ENCODE assay signal across 18 cellular contexts in genomic region chr11:44418438-44418795, GRCh38.
A peak's percentile ranks its signal among the peaks of the same experiment; 100 is the strongest.
DNase-seq lines count a peak whose midpoint lies in the region; ATAC-seq and TF ChIP-seq lines count a peak whose summit lies in the region.
"Had no signal": no experiment of that assay in that cellular context is flagged by ENCODE, and none has a peak within 500 bp of the region (broad histone marks: within the 10 kb centered on the region; RNA-seq: fewer than 3 reads in every experiment).

No MANE protein-coding gene starts in this region.

- H3K9me3 Mint-ChIP-seq in endodermal cell (no peaks in the 10 kb centered on the region), osteocyte (ENCODE audit: unreplicated experiment) (no peaks in the 10 kb centered on the region)
- no peaks in the 10 kb centered on the region for H3K9me3 Mint-ChIP-seq in activated CD4-positive, alpha-beta T cell treated with anti-CD3 and anti-CD28 coated beads for 36 hours (ENCODE audit: low read depth)
- H3K9me3 Mint-ChIP-seq: CD8-positive, alpha-beta memory T cell had no signal

- no peaks in the 10 kb centered on the region for H3K9me2 ChIP-seq in OCI-LY7 (ENCODE audit: insufficient read depth, low read length)

- TF ChIP-seq CTCF in endodermal cell (conservative IDR thresholded peaks at IDR 0.05) (no peak), osteocyte (IDR thresholded peaks at IDR 0.05) (no peak), OCI-LY7 (conservative IDR thresholded peaks at IDR 0.05; ENCODE audit: low read length) (no peak)

- no peaks in the 10 kb centered on the region for H3K36me3 Mint-ChIP-seq in endodermal cell (ENCODE audit: low read depth)
- no peaks in the 10 kb centered on the region for H3K36me3 Mint-ChIP-seq in osteocyte (ENCODE audit: unreplicated experiment)
- no peaks in the 10 kb centered on the region for H3K36me3 Mint-ChIP-seq in activated CD4-positive, alpha-beta T cell treated with anti-CD3 and anti-CD28 coated beads for 36 hours (ENCODE audit: low read depth)
- H3K36me3 Mint-ChIP-seq: CD8-positive, alpha-beta memory T cell had no signal

- 90 to 93% methylated on average over 3 of the region's 7 CpGs for WGBS in endodermal cell (ENCODE audit: insufficient coverage in 1 of 2, insufficient read length in 1 of 2), 2 experiments
- WGBS in right cardiac atrium = 89% methylated on average over 7 of the region's 7 CpGs

- no peak overlapping the region for H3K4me2 ChIP-seq in OCI-LY7 (ENCODE audit: low read length)
- H3K4me2 ChIP-seq: BLaER1 had no signal

- H3K27me3 ChIP-seq in endodermal cell (ENCODE audit: control insufficient read depth, insufficient read depth, low read length, poor library complexity, severe bottlenecking) (peaks cover 9% of the 10 kb centered on the region), right cardiac atrium (ENCODE audit: control insufficient read depth, insufficient read depth) (no peaks in the 10 kb centered on the region)
- H3K27me3 ChIP-seq: BLaER1 had no signal

- no peak for ATAC-seq in right cardiac atrium
- ATAC-seq in GM19463 (IDR thresholded peaks at IDR 0.05; ENCODE audit: unreplicated experiment) = no peak
- ATAC-seq in activated CD4-positive, alpha-beta T cell treated with anti-CD3 and anti-CD28 coated beads for 36 hours = no peak
- ATAC-seq: HCT116 had no signal

- no peak overlapping the region for H3K9ac ChIP-seq in endodermal cell (ENCODE audit: extremely low read depth, low read length, poor library complexity, severe bottlenecking)
- H3K9ac ChIP-seq: BLaER1, GM23248 had no signal

- CTCF ChIA-PET in OCI-LY7 (lab: Charles Lee; ENCODE audit: unreplicated experiment) = no interaction called here
- CTCF ChIA-PET in activated CD4-positive, alpha-beta T cell treated with anti-CD3 and anti-CD28 coated beads for 36 hours (lab: Charles Lee) = no interaction called here

- H3K4me3 ChIP-seq in endodermal cell (ENCODE audit: low read length) = no peak overlapping the region
- H3K4me3 ChIP-seq in OCI-LY7 (ENCODE audit: low read depth, low read length, poor library complexity, severe bottlenecking) = no peak overlapping the region
- no peak overlapping the region for H3K4me3 ChIP-seq in right cardiac atrium (ENCODE audit: low read length)
- H3K4me3 ChIP-seq: BLaER1, GM23248 had no signal

- H3K27me3 Mint-ChIP-seq in endodermal cell (ENCODE audit: insufficient read depth) (peaks cover 38% of the 10 kb centered on the region), osteocyte (ENCODE audit: unreplicated experiment) (peaks cover 54% of the 10 kb centered on the region)
- H3K27me3 Mint-ChIP-seq in activated CD4-positive, alpha-beta T cell treated with anti-CD3 and anti-CD28 coated beads for 36 hours = peaks cover 18% of the 10 kb centered on the region

- H3K27ac ChIP-seq in endodermal cell (ENCODE audit: low read depth, low read length) (peak overlapping the region; percentile 34), OCI-LY7 (ENCODE audit: low read depth, low read length, poor library complexity, severe bottlenecking) (no peak overlapping the region), right cardiac atrium (ENCODE audit: low read length) (no peak overlapping the region)
- H3K27ac ChIP-seq: 22Rv1, BLaER1, GM23248, HL-60 had no signal

- no peaks in the 10 kb centered on the region for H4K20me1 ChIP-seq in OCI-LY7 (ENCODE audit: insufficient read depth, low read length)
- H4K20me1 ChIP-seq: BLaER1 had no signal

- DNase-seq in NCI-H82 (lab: John Stamatoyannopoulos, UW) (peak; percentile 27), NCI-H82 treated with DMSO at 0.1 percent for 48 hours (lab: John Stamatoyannopoulos, UW; ENCODE audit: unreplicated experiment) (no peak), endodermal cell (peak; percentile 7), osteocyte (ENCODE audit: extremely low spot score, unreplicated experiment) (peak; percentile 36), OCI-LY7 (ENCODE audit: low spot score) (no peak), right cardiac atrium (no peak)
- no peak for DNase-seq in activated CD4-positive, alpha-beta T cell treated with anti-CD3 and anti-CD28 coated beads for 36 hours
- DNase-seq: AML-193; Caco-2; CD8-positive, alpha-beta memory T cell; DND-41; GDM1; GM23248 had no signal

- H3K4me1 Mint-ChIP-seq in endodermal cell = peaks cover 22% of the 10 kb centered on the region
- H3K4me1 Mint-ChIP-seq in osteocyte (ENCODE audit: unreplicated experiment) = no peaks in the 10 kb centered on the region
- no peaks in the 10 kb centered on the region for H3K4me1 Mint-ChIP-seq in activated CD4-positive, alpha-beta T cell treated with anti-CD3 and anti-CD28 coated beads for 36 hours
- H3K4me1 Mint-ChIP-seq: CD8-positive, alpha-beta memory T cell had no signal

- intact Hi-C loops in OCI-LY7 (cut with micrococcal nuclease; ENCODE audit: unreplicated experiment) (no loop called here), right cardiac atrium (cut with DNase I) (no loop called here)
- intact Hi-C loops in activated CD4-positive, alpha-beta T cell treated with anti-CD3 and anti-CD28 coated beads for 36 hours (cut with DNase I, micrococcal nuclease) = no loop called here

- H3K4me1 ChIP-seq in endodermal cell (ENCODE audit: control insufficient read depth, insufficient read depth, low read length) (peaks cover 16% of the 10 kb centered on the region), OCI-LY7 (ENCODE audit: insufficient read depth, low read length, poor library complexity, severe bottlenecking) (no peaks in the 10 kb centered on the region), right cardiac atrium (ENCODE audit: control insufficient read depth, insufficient read depth, low read length) (no peaks in the 10 kb centered on the region)
- H3K4me1 ChIP-seq: BLaER1, Caco-2 had no signal

- no peaks in the 10 kb centered on the region for H3K79me2 ChIP-seq in OCI-LY7 (ENCODE audit: insufficient read depth, low read depth, low read length)

- no peaks in the 10 kb centered on the region for H3K36me3 ChIP-seq in endodermal cell (ENCODE audit: control insufficient read depth, insufficient read depth, low read length)
- no peaks in the 10 kb centered on the region for H3K36me3 ChIP-seq in OCI-LY7 (ENCODE audit: insufficient read depth, low read length)
- H3K36me3 ChIP-seq: BLaER1 had no signal

- POLR2A ChIA-PET in OCI-LY7 (lab: Charles Lee) = no interaction called here
- POLR2A ChIA-PET in activated CD4-positive, alpha-beta T cell treated with anti-CD3 and anti-CD28 coated beads for 36 hours (lab: Charles Lee) = no interaction called here

- no peak overlapping the region for H2AFZ ChIP-seq in OCI-LY7 (ENCODE audit: low read length)
- H2AFZ ChIP-seq: GM23248 had no signal

- H3K9me3 ChIP-seq in endodermal cell (ENCODE audit: control insufficient read depth, low read length) (no peaks in the 10 kb centered on the region), OCI-LY7 (ENCODE audit: low read length) (no peaks in the 10 kb centered on the region), right cardiac atrium (ENCODE audit: control insufficient read depth, low read length) (no peaks in the 10 kb centered on the region)
- H3K9me3 ChIP-seq: Caco-2 had no signal

- BruUV-seq in OCI-LY7 (replicated peaks; lab: Mats Ljungman, UMichigan) = no TSS peak

- H3K4me3 Mint-ChIP-seq in endodermal cell (no peak overlapping the region), osteocyte (ENCODE audit: unreplicated experiment) (no peak overlapping the region)
- no peak overlapping the region for H3K4me3 Mint-ChIP-seq in activated CD4-positive, alpha-beta T cell treated with anti-CD3 and anti-CD28 coated beads for 36 hours
- H3K4me3 Mint-ChIP-seq: CD8-positive, alpha-beta memory T cell had no signal

- H3K27ac Mint-ChIP-seq in endodermal cell (no peak overlapping the region), osteocyte (ENCODE audit: unreplicated experiment) (no peak overlapping the region)
- H3K27ac Mint-ChIP-seq in activated CD4-positive, alpha-beta T cell treated with anti-CD3 and anti-CD28 coated beads for 36 hours = no peak overlapping the region
- H3K27ac Mint-ChIP-seq: CD8-positive, alpha-beta memory T cell had no signal

Comparison
In these comparisons a context has a peak if more than half of its experiments do, and no peak if none do; other contexts are left out.
1. DNase-seq: peak in NCI-H82 (single experiment), endodermal cell (single experiment) and osteocyte (single experiment); none in NCI-H82 treated with DMSO at 0.1 percent for 48 hours (single experiment), OCI-LY7 (single experiment), right cardiac atrium (0 of 3) and activated CD4-positive, alpha-beta T cell treated with anti-CD3 and anti-CD28 coated beads for 36 hours (single experiment).